1 cellular context compared by ENCODE assay signal in the genomic region with DNA sequence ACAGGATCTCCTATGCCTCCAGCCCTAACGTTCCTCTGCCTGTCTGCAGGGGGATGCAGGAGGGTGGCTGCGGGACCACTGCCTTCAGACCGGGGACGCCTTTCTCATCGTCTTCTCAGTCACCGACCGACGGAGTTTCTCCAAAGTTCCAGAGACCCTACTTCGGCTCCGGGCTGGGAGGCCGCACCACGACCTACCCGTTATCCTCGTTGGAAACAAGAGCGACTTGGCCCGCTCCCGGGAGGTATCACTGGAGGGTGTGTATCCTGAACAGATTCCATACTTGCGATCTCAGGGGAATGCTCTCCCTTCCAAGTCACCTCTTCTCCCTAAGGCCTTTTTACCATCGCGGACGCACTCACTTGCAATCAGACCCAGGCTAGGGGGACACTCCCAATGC.
TF ChIP-seq lines count a peak whose summit lies in the region.

No MANE protein-coding gene starts in this region.

TF ChIP-seq in GM12878, 131 proteins besides CTCF, POLR2A, EP300 and RAD21:
- TF ChIP-seq HDAC6 (IDR thresholded peaks at IDR 0.05; ENCODE audit: unreplicated experiment) (no peak), FOXK2 (IDR thresholded peaks at IDR 0.05) (no peak), MEF2A (IDR thresholded peaks at IDR 0.05; ENCODE audit: insufficient read depth, low read depth, low read length) (no peak), SIX5 (IDR thresholded peaks at IDR 0.05; ENCODE audit: low read depth, low read length, severe bottlenecking) (no peak), SMC3 (IDR thresholded peaks at IDR 0.05; ENCODE audit: borderline replicate concordance, low read length) (no peak), POLR2AphosphoS5 (IDR thresholded peaks at IDR 0.05; ENCODE audit: low read length) (no peak), MEF2B (IDR thresholded peaks at IDR 0.05; ENCODE audit: partially characterized antibody, poor library complexity, severe bottlenecking) (no peak), LARP7 (IDR thresholded peaks at IDR 0.05) (no peak), NR2C1 (IDR thresholded peaks at IDR 0.05) (no peak), RELB (IDR thresholded peaks at IDR 0.05; ENCODE audit: low read depth) (no peak), CHD2 (IDR thresholded peaks at IDR 0.05; ENCODE audit: borderline replicate concordance, low read depth, low read length) (no peak), CREB1 (IDR thresholded peaks at IDR 0.05; ENCODE audit: low read depth) (no peak), CREM (IDR thresholded peaks at IDR 0.05; ENCODE audit: low read depth) (no peak)
- TF ChIP-seq, protein P1, sequence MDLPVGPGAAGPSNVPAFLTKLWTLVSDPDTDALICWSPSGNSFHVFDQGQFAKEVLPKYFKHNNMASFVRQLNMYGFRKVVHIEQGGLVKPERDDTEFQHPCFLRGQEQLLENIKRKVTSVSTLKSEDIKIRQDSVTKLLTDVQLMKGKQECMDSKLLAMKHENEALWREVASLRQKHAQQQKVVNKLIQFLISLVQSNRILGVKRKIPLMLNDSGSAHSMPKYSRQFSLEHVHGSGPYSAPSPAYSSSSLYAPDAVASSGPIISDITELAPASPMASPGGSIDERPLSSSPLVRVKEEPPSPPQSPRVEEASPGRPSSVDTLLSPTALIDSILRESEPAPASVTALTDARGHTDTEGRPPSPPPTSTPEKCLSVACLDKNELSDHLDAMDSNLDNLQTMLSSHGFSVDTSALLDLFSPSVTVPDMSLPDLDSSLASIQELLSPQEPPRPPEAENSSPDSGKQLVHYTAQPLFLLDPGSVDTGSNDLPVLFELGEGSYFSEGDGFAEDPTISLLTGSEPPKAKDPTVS (IDR thresholded peaks at IDR 0.05; ENCODE audit: low read depth, low read length), result no peak
- TF ChIP-seq, protein P2, sequence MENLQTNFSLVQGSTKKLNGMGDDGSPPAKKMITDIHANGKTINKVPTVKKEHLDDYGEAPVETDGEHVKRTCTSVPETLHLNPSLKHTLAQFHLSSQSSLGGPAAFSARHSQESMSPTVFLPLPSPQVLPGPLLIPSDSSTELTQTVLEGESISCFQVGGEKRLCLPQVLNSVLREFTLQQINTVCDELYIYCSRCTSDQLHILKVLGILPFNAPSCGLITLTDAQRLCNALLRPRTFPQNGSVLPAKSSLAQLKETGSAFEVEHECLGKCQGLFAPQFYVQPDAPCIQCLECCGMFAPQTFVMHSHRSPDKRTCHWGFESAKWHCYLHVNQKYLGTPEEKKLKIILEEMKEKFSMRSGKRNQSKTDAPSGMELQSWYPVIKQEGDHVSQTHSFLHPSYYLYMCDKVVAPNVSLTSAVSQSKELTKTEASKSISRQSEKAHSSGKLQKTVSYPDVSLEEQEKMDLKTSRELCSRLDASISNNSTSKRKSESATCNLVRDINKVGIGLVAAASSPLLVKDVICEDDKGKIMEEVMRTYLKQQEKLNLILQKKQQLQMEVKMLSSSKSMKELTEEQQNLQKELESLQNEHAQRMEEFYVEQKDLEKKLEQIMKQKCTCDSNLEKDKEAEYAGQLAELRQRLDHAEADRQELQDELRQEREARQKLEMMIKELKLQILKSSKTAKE (IDR thresholded peaks at IDR 0.05; ENCODE audit: low read depth, poor library complexity, severe bottlenecking), result no peak
- TF ChIP-seq, protein P3, sequence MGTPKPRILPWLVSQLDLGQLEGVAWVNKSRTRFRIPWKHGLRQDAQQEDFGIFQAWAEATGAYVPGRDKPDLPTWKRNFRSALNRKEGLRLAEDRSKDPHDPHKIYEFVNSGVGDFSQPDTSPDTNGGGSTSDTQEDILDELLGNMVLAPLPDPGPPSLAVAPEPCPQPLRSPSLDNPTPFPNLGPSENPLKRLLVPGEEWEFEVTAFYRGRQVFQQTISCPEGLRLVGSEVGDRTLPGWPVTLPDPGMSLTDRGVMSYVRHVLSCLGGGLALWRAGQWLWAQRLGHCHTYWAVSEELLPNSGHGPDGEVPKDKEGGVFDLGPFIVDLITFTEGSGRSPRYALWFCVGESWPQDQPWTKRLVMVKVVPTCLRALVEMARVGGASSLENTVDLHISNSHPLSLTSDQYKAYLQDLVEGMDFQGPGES (IDR thresholded peaks at IDR 0.05), result no peak
TF ChIP-seq in GM12878: peak in this region for 0.
